15 cellular contexts compared by ENCODE assay signal in genomic region chr1:40636777-40637176, GRCh38.
"Had no signal": no experiment of that assay in that cellular context is flagged by ENCODE, and none has a peak within 500 bp of the region (broad histone marks: within the 10 kb centered on the region; RNA-seq: fewer than 3 reads in every experiment).

No MANE protein-coding gene starts in this region.

- H3K9me3 ChIP-seq: colonic mucosa, heart left ventricle, neutrophil, spleen had no signal

- DNase-seq: activated CD4-positive, alpha-beta memory T cell treated with anti-CD3 and anti-CD28 coated beads, Interleukin-2, amount 10 ng/mL, durations not matched to agents 7 days and 5 days; activated CD4-positive, alpha-beta T cell treated with anti-CD3 and anti-CD28 coated beads for 36 hours; activated T-cell treated with anti-CD3 and anti-CD28 coated beads, Interleukin-2, amount 50 U/mL, for 48 hours; colonic mucosa; effector CD8-positive, alpha-beta T cell; heart left ventricle; right cardiac atrium; spleen; stimulated activated CD4-positive, alpha-beta T cell treated with anti-CD3 and anti-CD28 coated beads, Interleukin-1b, Interleukin-23, amount 100 ng/mL, for 48 hours; stimulated activated naive B cell treated with anti-CD40 and anti-IgM and Interleukin-4, amounts not matched to agents 10 μg/mL and 1 μg/mL and 100 μg/mL, for 72 hours; T-helper 9 cell had no signal

- H3K36me3 ChIP-seq: colonic mucosa, heart left ventricle, neutrophil had no signal

- FAIRE-seq: frontal cortex, keratinocyte had no signal

- H3K27ac ChIP-seq: colonic mucosa, heart left ventricle, neutrophil, spleen, VCaP had no signal

- H3K4me1 ChIP-seq: colonic mucosa had no signal

- H3K27me3 ChIP-seq: colonic mucosa, heart left ventricle, spleen had no signal

- H3K4me3 ChIP-seq: colonic mucosa, heart left ventricle, spleen had no signal
